ENCODE assay signal across 19 cellular contexts in the genomic region with DNA sequence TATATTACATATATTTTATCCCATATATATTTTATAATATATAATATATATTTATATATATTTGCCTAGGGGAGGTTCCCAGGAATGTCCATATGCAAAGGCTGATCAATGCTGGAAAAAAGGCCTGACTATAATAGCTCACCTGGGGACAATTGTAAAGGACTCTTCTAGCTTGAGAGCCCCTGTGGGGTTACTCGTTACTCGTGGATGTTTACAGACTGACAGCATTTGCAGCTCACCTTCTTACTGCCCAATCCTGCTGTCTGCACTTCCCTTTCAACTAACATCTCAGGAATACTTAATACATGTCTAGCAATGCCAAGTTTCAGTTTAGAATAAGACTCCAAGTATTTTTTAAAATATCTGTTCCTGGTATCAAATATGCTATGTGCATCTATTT.
A peak's percentile ranks its signal among the peaks of the same experiment; 100 is the strongest.
DNase-seq lines count a peak whose midpoint lies in the region; ATAC-seq and TF ChIP-seq lines count a peak whose summit lies in the region.
"Had no signal": no experiment of that assay in that cellular context is flagged by ENCODE, and none has a peak within 500 bp of the region (broad histone marks: within the 10 kb centered on the region; RNA-seq: fewer than 3 reads in every experiment).

No MANE protein-coding gene starts in this region.

- H3K9me3 ChIP-seq in NT2/D1 (ENCODE audit: insufficient read depth, low read length), result peaks cover 12% of the 10 kb centered on the region
- H3K9me3 ChIP-seq in iPS DF 6.9 (ENCODE audit: control insufficient read depth, insufficient read depth, low read length), result no peaks in the 10 kb centered on the region
- no peaks in the 10 kb centered on the region for H3K9me3 ChIP-seq in lower lobe of right lung
- H3K9me3 ChIP-seq: SJCRH30 had no signal

- H3K9ac ChIP-seq in NT2/D1 (ENCODE audit: insufficient read length, low read depth), result no peak overlapping the region

- no peak for TF ChIP-seq CTCF in lower lobe of right lung (IDR thresholded peaks at IDR 0.05)

- H3K4me3 ChIP-seq in NT2/D1 (ENCODE audit: insufficient read length, low read depth) (no peak overlapping the region), iPS DF 6.9 (ENCODE audit: low read length) (no peak overlapping the region), lower lobe of right lung (no peak overlapping the region)
- H3K4me3 ChIP-seq: SJCRH30 had no signal

- intact Hi-C loops in lower lobe of right lung (cut with DNase I), result no loop called here

- WGBS in iPS DF 6.9 (ENCODE audit: insufficient coverage, insufficient read length), result no CpG with 5 or more reads among the region's 2 CpGs

- no peak overlapping the region for H3K27ac ChIP-seq in iPS DF 6.9 (ENCODE audit: low read length)
- no peak overlapping the region for H3K27ac ChIP-seq in lower lobe of right lung
- H3K27ac ChIP-seq: C4-2B, SJCRH30 had no signal

- H3K36me3 ChIP-seq in NT2/D1 (ENCODE audit: insufficient read depth, insufficient read length, low read length) (no peaks in the 10 kb centered on the region), iPS DF 6.9 (ENCODE audit: control insufficient read depth, insufficient read depth, low read length) (no peaks in the 10 kb centered on the region), lower lobe of right lung (no peaks in the 10 kb centered on the region)
- H3K36me3 ChIP-seq: SJCRH30 had no signal

- ATAC-seq in lower lobe of right lung, result no peak
- ATAC-seq: T-cell had no signal

- DNase-seq in NCI-H510A treated with DMSO at 0.1 percent for 48 hours (lab: John Stamatoyannopoulos, UW) (peak; percentile 39), NCI-H510A (lab: John Stamatoyannopoulos, UW) (no peak), NT2/D1 (ENCODE audit: low read depth, low spot score) (peak; percentile 48), iPS DF 6.9 (ENCODE audit: low read depth, low spot score) (peak; percentile 35), NCI-H2196 treated with DMSO at 0.1 percent for 48 hours (lab: John Stamatoyannopoulos, UW; ENCODE audit: unreplicated experiment) (no peak), lower lobe of right lung (no peak), superior temporal gyrus (ENCODE audit: extremely low spot score) (no peak)
- DNase-seq: Calu3; CD8-positive, alpha-beta memory T cell; DMS153; GF-D8; HFFc6; KBM-7; NCI-H1092 treated with DMSO at 0.1 percent for 48 hours; NCI-H446 treated with DMSO at 0.1 percent for 48 hours; OCI-M1; SJCRH30; T-cell had no signal

- no peaks in the 10 kb centered on the region for H3K4me1 ChIP-seq in NT2/D1 (ENCODE audit: insufficient read depth, insufficient read length)
- no peaks in the 10 kb centered on the region for H3K4me1 ChIP-seq in iPS DF 6.9 (ENCODE audit: control insufficient read depth, insufficient read depth, low read length)
- no peaks in the 10 kb centered on the region for H3K4me1 ChIP-seq in lower lobe of right lung
- H3K4me1 ChIP-seq: SJCRH30 had no signal

- H3K27me3 ChIP-seq in NT2/D1 (ENCODE audit: insufficient read depth, insufficient read length), result no peaks in the 10 kb centered on the region
- H3K27me3 ChIP-seq in iPS DF 6.9 (ENCODE audit: control insufficient read depth, insufficient read depth, low read length), result no peaks in the 10 kb centered on the region
- H3K27me3 ChIP-seq in lower lobe of right lung (ENCODE audit: low read depth), result no peaks in the 10 kb centered on the region
- H3K27me3 ChIP-seq: SJCRH30 had no signal

Comparison
In these comparisons a context has a peak if more than half of its experiments do, and no peak if none do; other contexts are left out.
1. DNase-seq: peak in NCI-H510A treated with DMSO at 0.1 percent for 48 hours (single experiment), NT2/D1 (single experiment) and iPS DF 6.9 (single experiment); none in NCI-H510A (single experiment), NCI-H2196 treated with DMSO at 0.1 percent for 48 hours (single experiment), lower lobe of right lung (single experiment) and superior temporal gyrus (single experiment).